In genomic region chr10:15123749-15124184, GRCh38 we compare ENCODE assay signal across 2 cellular contexts.
TF ChIP-seq lines count a peak whose summit lies in the region.

No MANE protein-coding gene starts in this region.

TF ChIP-seq in SK-N-SH, 30 proteins besides CTCF, POLR2A, EP300 and RAD21 (continues in another document):
- TF ChIP-seq GABPA (IDR thresholded peaks at IDR 0.05; ENCODE audit: low read depth), result no peak
- TF ChIP-seq SIN3A (IDR thresholded peaks at IDR 0.05; ENCODE audit: borderline replicate concordance, low read depth, low read length), result no peak
- TF ChIP-seq, protein P1, sequence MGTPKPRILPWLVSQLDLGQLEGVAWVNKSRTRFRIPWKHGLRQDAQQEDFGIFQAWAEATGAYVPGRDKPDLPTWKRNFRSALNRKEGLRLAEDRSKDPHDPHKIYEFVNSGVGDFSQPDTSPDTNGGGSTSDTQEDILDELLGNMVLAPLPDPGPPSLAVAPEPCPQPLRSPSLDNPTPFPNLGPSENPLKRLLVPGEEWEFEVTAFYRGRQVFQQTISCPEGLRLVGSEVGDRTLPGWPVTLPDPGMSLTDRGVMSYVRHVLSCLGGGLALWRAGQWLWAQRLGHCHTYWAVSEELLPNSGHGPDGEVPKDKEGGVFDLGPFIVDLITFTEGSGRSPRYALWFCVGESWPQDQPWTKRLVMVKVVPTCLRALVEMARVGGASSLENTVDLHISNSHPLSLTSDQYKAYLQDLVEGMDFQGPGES (IDR thresholded peaks at IDR 0.05; ENCODE audit: low read depth, low read length), result no peak
- peak; percentile 85 for TF ChIP-seq MEF2A (IDR thresholded peaks at IDR 0.05; ENCODE audit: borderline replicate concordance, low read depth)
- TF ChIP-seq POLR2AphosphoS5 (IDR thresholded peaks at IDR 0.05; ENCODE audit: low read depth, low read length), result no peak
- peak; percentile 64; the same call in 1 of the 2 replicates for TF ChIP-seq TEAD4 (IDR thresholded peaks at IDR 0.05; ENCODE audit: borderline replicate concordance, insufficient read depth)
- no peak for TF ChIP-seq RCOR1 (IDR thresholded peaks at IDR 0.05; ENCODE audit: low read length)
- TF ChIP-seq REST (IDR thresholded peaks at IDR 0.05; ENCODE audit: low read depth, low read length), result no peak
- TF ChIP-seq NFIC (IDR thresholded peaks at IDR 0.05; ENCODE audit: borderline replicate concordance), result peak; percentile 68; the same call in 1 of the 2 replicates
- TF ChIP-seq FOXM1 (IDR thresholded peaks at IDR 0.05; ENCODE audit: low read depth), result no peak
- TF ChIP-seq, protein P2, sequence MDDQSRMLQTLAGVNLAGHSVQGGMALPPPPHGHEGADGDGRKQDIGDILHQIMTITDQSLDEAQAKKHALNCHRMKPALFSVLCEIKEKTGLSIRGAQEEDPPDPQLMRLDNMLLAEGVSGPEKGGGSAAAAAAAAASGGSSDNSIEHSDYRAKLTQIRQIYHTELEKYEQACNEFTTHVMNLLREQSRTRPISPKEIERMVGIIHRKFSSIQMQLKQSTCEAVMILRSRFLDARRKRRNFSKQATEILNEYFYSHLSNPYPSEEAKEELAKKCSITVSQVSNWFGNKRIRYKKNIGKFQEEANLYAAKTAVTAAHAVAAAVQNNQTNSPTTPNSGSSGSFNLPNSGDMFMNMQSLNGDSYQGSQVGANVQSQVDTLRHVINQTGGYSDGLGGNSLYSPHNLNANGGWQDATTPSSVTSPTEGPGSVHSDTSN (IDR thresholded peaks at IDR 0.05), result peak; percentile 65
- TF ChIP-seq, protein P3, sequence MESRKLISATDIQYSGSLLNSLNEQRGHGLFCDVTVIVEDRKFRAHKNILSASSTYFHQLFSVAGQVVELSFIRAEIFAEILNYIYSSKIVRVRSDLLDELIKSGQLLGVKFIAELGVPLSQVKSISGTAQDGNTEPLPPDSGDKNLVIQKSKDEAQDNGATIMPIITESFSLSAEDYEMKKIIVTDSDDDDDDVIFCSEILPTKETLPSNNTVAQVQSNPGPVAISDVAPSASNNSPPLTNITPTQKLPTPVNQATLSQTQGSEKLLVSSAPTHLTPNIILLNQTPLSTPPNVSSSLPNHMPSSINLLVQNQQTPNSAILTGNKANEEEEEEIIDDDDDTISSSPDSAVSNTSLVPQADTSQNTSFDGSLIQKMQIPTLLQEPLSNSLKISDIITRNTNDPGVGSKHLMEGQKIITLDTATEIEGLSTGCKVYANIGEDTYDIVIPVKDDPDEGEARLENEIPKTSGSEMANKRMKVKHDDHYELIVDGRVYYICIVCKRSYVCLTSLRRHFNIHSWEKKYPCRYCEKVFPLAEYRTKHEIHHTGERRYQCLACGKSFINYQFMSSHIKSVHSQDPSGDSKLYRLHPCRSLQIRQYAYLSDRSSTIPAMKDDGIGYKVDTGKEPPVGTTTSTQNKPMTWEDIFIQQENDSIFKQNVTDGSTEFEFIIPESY (IDR thresholded peaks at IDR 0.05; ENCODE audit: borderline replicate concordance, low read depth), result no peak
- TF ChIP-seq CHD2 (IDR thresholded peaks at IDR 0.05; ENCODE audit: low read length, partially characterized antibody), result no peak
- TF ChIP-seq RFX5 (IDR thresholded peaks at IDR 0.05; ENCODE audit: low read length), result no peak
- peak; percentile 57 for TF ChIP-seq JUND (IDR thresholded peaks at IDR 0.05)
- TF ChIP-seq RXRA (IDR thresholded peaks at IDR 0.05; ENCODE audit: borderline replicate concordance, low read depth), result 0 out of 2 replicates have a peak, but pooled peaks have one; percentile 12
- no peak for TF ChIP-seq MAX (IDR thresholded peaks at IDR 0.05; ENCODE audit: low read depth)
- TF ChIP-seq, protein P4, sequence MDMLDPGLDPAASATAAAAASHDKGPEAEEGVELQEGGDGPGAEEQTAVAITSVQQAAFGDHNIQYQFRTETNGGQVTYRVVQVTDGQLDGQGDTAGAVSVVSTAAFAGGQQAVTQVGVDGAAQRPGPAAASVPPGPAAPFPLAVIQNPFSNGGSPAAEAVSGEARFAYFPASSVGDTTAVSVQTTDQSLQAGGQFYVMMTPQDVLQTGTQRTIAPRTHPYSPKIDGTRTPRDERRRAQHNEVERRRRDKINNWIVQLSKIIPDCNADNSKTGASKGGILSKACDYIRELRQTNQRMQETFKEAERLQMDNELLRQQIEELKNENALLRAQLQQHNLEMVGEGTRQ (IDR thresholded peaks at IDR 0.05; ENCODE audit: borderline replicate concordance, low read depth, low read length), result no peak
- TF ChIP-seq ELF1 (IDR thresholded peaks at IDR 0.05), result no peak
- TF ChIP-seq NRF1 (IDR thresholded peaks at IDR 0.05; ENCODE audit: low read depth, low read length), result no peak
- TF ChIP-seq EZH2phosphoT487 (IDR thresholded peaks at IDR 0.05; ENCODE audit: borderline replicate concordance, low read depth), result no peak
- TF ChIP-seq TCF12 (IDR thresholded peaks at IDR 0.05), result peak; percentile 76
- TF ChIP-seq SMC3 (IDR thresholded peaks at IDR 0.05; ENCODE audit: low read depth, low read length), result no peak
- no peak for TF ChIP-seq TAF1 (IDR thresholded peaks at IDR 0.05; ENCODE audit: borderline replicate concordance, low read depth, low read length)

TF ChIP-seq in endothelial cell of umbilical vein, 7 proteins besides CTCF, POLR2A, EP300 and RAD21:
- TF ChIP-seq MYC (IDR thresholded peaks at IDR 0.05; ENCODE audit: low read depth, low read length), result no peak
- peak; percentile 35 for TF ChIP-seq GATA2 (IDR thresholded peaks at IDR 0.05; ENCODE audit: insufficient read depth, insufficient read length, low read depth, low read length)
